Comparison of ENCODE assay signal across 18 cellular contexts in genomic region chr14:65296876-65297275, GRCh38.
DNase-seq lines count a peak whose midpoint lies in the region; ATAC-seq, FAIRE-seq and TF ChIP-seq lines count a peak whose summit lies in the region.
"Had no signal": no experiment of that assay in that cellular context is flagged by ENCODE, and none has a peak within 500 bp of the region (broad histone marks: within the 10 kb centered on the region; RNA-seq: fewer than 3 reads in every experiment).

No MANE protein-coding gene starts in this region.

- no peaks in the 10 kb centered on the region for H4K20me1 ChIP-seq in OCI-LY7 (ENCODE audit: insufficient read depth, low read length)

- FAIRE-seq in GM12891 (lab: Jason Lieb, UNC) (peak; percentile 71), pancreas (lab: Jason Lieb, UNC) (no peak)
- FAIRE-seq: D721Med, H1 had no signal

- H3K4me2 ChIP-seq in OCI-LY7 (ENCODE audit: low read length) = peak overlapping the region; percentile 8

- H3K36me3 ChIP-seq in OCI-LY7 (ENCODE audit: insufficient read depth, low read length) (no peaks in the 10 kb centered on the region), pancreas (no peaks in the 10 kb centered on the region)
- H3K36me3 ChIP-seq: SJCRH30 had no signal

- H3K9me3 Mint-ChIP-seq in Calu3 (ENCODE audit: low read depth, unreplicated experiment) = no peaks in the 10 kb centered on the region
- H3K9me3 Mint-ChIP-seq: CD8-positive, alpha-beta memory T cell had no signal

- H3K9me3 ChIP-seq in OCI-LY7 (ENCODE audit: low read length) (no peaks in the 10 kb centered on the region), pancreas (no peaks in the 10 kb centered on the region)
- H3K9me3 ChIP-seq: SJCRH30 had no signal

- 49 to 55% methylated on average over 4 of the region's 4 CpGs for WGBS in pancreas, 2 donors

- DNase-seq in Calu3 = no peak
- no peak for DNase-seq in GM12891 (ENCODE audit: insufficient read length, low spot score)
- no peak for DNase-seq in OCI-LY7 (ENCODE audit: low spot score)
- DNase-seq in pancreas = no peak
- no peak for DNase-seq in dedifferentiated amniotic fluid mesenchymal stem cell (ENCODE audit: extremely low spot score)
- no peak for DNase-seq in NCI-H510A treated with DMSO at 0.1 percent for 48 hours (lab: John Stamatoyannopoulos, UW)
- DNase-seq: C1 segment of cervical spinal cord; CD8-positive, alpha-beta memory T cell; Karpas-422; NCI-H1436; NCI-H1930; NCI-H226; NCI-H524 treated with DMSO at 0.1 percent for 48 hours; SJCRH30 had no signal

- H3K4me1 ChIP-seq in OCI-LY7 (ENCODE audit: insufficient read depth, low read length, poor library complexity, severe bottlenecking) (peaks cover 72% of the 10 kb centered on the region), pancreas (peaks cover 31 to 40% (median 35%) of the 10 kb centered on the region in 3 donors)
- H3K4me1 ChIP-seq: SJCRH30 had no signal

- TF ChIP-seq CTCF in Calu3 (IDR thresholded peaks at IDR 0.05; ENCODE audit: unreplicated experiment) (no peak), OCI-LY7 (conservative IDR thresholded peaks at IDR 0.05; ENCODE audit: low read length) (no peak), pancreas (IDR thresholded peaks at IDR 0.05) (no peak)

- POLR2A ChIA-PET in OCI-LY7 (lab: Charles Lee) = interaction anchor here (0.6 to 15.8 kb wide), 8 partner anchors 10 to 118 kb away, joined by 3 to 378 read pairs (median 6); partner anchors contain the start of gene FUT8

- no peaks in the 10 kb centered on the region for H3K27me3 Mint-ChIP-seq in Calu3 (ENCODE audit: unreplicated experiment)

- peaks cover 26% of the 10 kb centered on the region; the same call in 1 of the 2 replicates for H3K79me2 ChIP-seq in OCI-LY7 (ENCODE audit: insufficient read depth, low read depth, low read length)

- CTCF ChIA-PET in Calu3 (lab: Charles Lee) = no interaction called here
- CTCF ChIA-PET in OCI-LY7 (lab: Charles Lee; ENCODE audit: unreplicated experiment) = interaction anchor here (0.9 kb wide), 1 partner anchor 12 kb away, joined by 3 read pairs; no protein-coding TSS in a partner anchor

- H3K27ac Mint-ChIP-seq in Calu3 (ENCODE audit: unreplicated experiment) = peak overlapping the region; percentile 32

- H3K9me2 ChIP-seq in OCI-LY7 (ENCODE audit: insufficient read depth, low read length) = no peaks in the 10 kb centered on the region

- H3K4me3 ChIP-seq in OCI-LY7 (ENCODE audit: low read depth, low read length, poor library complexity, severe bottlenecking) = no peak overlapping the region
- H3K4me3 ChIP-seq in pancreas = no peak overlapping the region
- H3K4me3 ChIP-seq: SJCRH30 had no signal

- intact Hi-C loops in Calu3 (cut with micrococcal nuclease; ENCODE audit: unreplicated experiment) = no loop called here
- intact Hi-C loops in OCI-LY7 (cut with micrococcal nuclease; ENCODE audit: unreplicated experiment) = no loop called here
- intact Hi-C loops in pancreas (cut with DNase I) = loop anchor here in 1 of 3 donors (10.0 kb wide), 1 partner anchor 62 kb away; no protein-coding TSS in a partner anchor

- H3K4me3 Mint-ChIP-seq in Calu3 (ENCODE audit: low read depth, unreplicated experiment) = no peak overlapping the region
- H3K4me3 Mint-ChIP-seq: CD8-positive, alpha-beta memory T cell had no signal

- H3K36me3 Mint-ChIP-seq in Calu3 (ENCODE audit: insufficient read depth, unreplicated experiment) = peaks cover 9% of the 10 kb centered on the region
- H3K36me3 Mint-ChIP-seq: CD8-positive, alpha-beta memory T cell had no signal

- no peak overlapping the region for H3K27ac ChIP-seq in OCI-LY7 (ENCODE audit: low read depth, low read length, poor library complexity, severe bottlenecking)
- H3K27ac ChIP-seq in pancreas = peak overlapping the region; percentile 53 to 86 (median 68)
- H3K27ac ChIP-seq: HL-60, SJCRH30 had no signal

- peak; percentile 93 for TF ChIP-seq POLR2A in GM12891 (IDR thresholded peaks at IDR 0.05; ENCODE audit: low read depth, low read length)

- no peak overlapping the region for H2AFZ ChIP-seq in OCI-LY7 (ENCODE audit: low read length)

- ATAC-seq in pancreas = no peak
- no peak for ATAC-seq in HG03521 (IDR thresholded peaks at IDR 0.05; ENCODE audit: unreplicated experiment)

- BruUV-seq in Calu3 (replicated peaks; lab: Mats Ljungman, UMichigan) (no TSS peak), OCI-LY7 (replicated peaks; lab: Mats Ljungman, UMichigan) (no TSS peak)

- no peaks in the 10 kb centered on the region for H3K27me3 ChIP-seq in pancreas
- H3K27me3 ChIP-seq: SJCRH30 had no signal

- H3K4me1 Mint-ChIP-seq in Calu3 (ENCODE audit: low read depth, unreplicated experiment) = peaks cover 45% of the 10 kb centered on the region

TF ChIP-seq in GM12891, 5 proteins besides CTCF, POLR2A, EP300 and RAD21:
- TF ChIP-seq POU2F2 (IDR thresholded peaks at IDR 0.05; ENCODE audit: low read depth, low read length) (no peak), POLR2AphosphoS5 (IDR thresholded peaks at IDR 0.05; ENCODE audit: low read depth, low read length) (peak; percentile 96), SPI1 (IDR thresholded peaks at IDR 0.05; ENCODE audit: low read depth, low read length) (peak; percentile 78), TAF1 (IDR thresholded peaks at IDR 0.05; ENCODE audit: low read depth, low read length) (peak; percentile 94), PAX5 (IDR thresholded peaks at IDR 0.05; ENCODE audit: insufficient read depth, low read length, severe bottlenecking) (no peak)
